Comparison of ENCODE assay signal across 8 cellular contexts in the genomic region with DNA sequence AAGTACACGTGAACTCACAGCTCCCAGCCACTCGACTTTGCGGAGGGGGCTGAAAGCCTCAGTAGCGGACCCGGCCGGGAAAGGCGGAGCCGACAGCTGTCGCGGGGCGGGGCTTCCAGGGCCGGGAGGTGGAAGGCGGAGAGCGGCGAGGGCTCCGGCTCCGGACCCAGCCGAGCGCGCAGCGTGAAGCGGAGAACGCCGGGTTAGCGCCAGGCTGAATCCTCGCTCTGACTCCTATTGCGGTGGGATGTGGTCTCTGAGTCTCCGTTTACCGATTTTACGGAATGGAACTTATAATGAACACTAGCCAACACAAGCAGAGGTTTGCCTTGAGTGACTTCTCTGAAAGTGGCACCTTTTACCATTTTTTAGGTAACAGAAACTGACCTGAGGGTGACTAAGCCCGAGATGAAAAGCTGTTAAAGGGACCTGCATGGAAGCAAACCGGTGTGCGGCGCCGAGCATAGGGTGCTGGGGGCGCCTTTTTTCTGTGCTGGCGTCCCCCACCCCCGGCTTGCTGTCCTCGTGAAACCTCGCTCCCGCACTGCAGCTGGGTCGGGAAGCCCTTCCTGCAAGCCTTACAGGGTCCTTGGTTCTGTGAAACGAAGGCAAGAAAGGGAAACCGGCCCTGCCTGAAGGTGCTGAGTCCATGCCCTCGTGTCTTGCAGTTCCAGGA.
DNase-seq lines count a peak whose midpoint lies in the region; ATAC-seq, FAIRE-seq and TF ChIP-seq lines count a peak whose summit lies in the region.

No MANE protein-coding gene starts in this region.

- no peak for FAIRE-seq in endothelial cell of umbilical vein (lab: Jason Lieb, UNC)

- H2AFZ ChIP-seq in endothelial cell of umbilical vein (ENCODE audit: low read depth, low read length) = peak overlapping the region; percentile 53

- in situ Hi-C loops in transverse colon (cut with MboI; ENCODE audit: low pct_ligation_motif_present in 1 of 4, low pct_unique_long_range_greater_than_20kb in 1 of 4, low sequenced_read_pairs in 3 of 4) = no loop called here

- H3K36me3 ChIP-seq in SJSA1 (no peaks in the 10 kb centered on the region), endothelial cell of umbilical vein (ENCODE audit: control insufficient read depth in 2 of 2, extremely low read depth in 1 of 2, insufficient read depth in 2 of 2, low read length in 2 of 2) (no peaks in the 10 kb centered on the region), mucosa of rectum (ENCODE audit: control insufficient read depth in 2 of 2, insufficient read depth in 2 of 2, low read length in 2 of 2) (no peaks in the 10 kb centered on the region), transverse colon (no peaks in the 10 kb centered on the region)

- TF ChIP-seq EP300 in transverse colon (IDR thresholded peaks at IDR 0.05; ENCODE audit: low read depth) = no peak

- no peaks in the 10 kb centered on the region for H3K79me2 ChIP-seq in endothelial cell of umbilical vein (ENCODE audit: control insufficient read depth, insufficient read depth, low read length)

- dilution Hi-C loops in endothelial cell of umbilical vein (cut with MboI; ENCODE audit: extremely low pct_ligation_motif_present, low sequenced_read_pairs) = no loop called here

- WGBS in transverse colon (ENCODE audit: low coverage in 1 of 2), 2 donors = 3 to 5% methylated on average over 12 to 30 of the region's 45 CpGs

- peak; percentile 78 for DNase-seq in 8988T
- peak; percentile 34 to 63 for DNase-seq in SJSA1 (ENCODE audit: low read depth in 1 of 2, low spot score in 2 of 2)
- peak; percentile 13 for DNase-seq in endothelial cell of umbilical vein (ENCODE audit: low read depth, low spot score)
- DNase-seq in transverse colon = peak; percentile 29
- no peak for DNase-seq in Kasumi-1 (lab: John Stamatoyannopoulos, UW)

- H3K9ac ChIP-seq in endothelial cell of umbilical vein (replicated peaks; ENCODE audit: extremely low read depth, insufficient read depth, low read length) (no peak overlapping the region), mucosa of rectum (ENCODE audit: low read depth in 1 of 2, low read length in 2 of 2) (no peak overlapping the region)

- peak; percentile 66 for ATAC-seq in GM19395 (IDR thresholded peaks at IDR 0.05; ENCODE audit: unreplicated experiment)
- no peak for ATAC-seq in HG03571 (IDR thresholded peaks at IDR 0.05; ENCODE audit: unreplicated experiment)

- no peaks in the 10 kb centered on the region for H4K20me1 ChIP-seq in endothelial cell of umbilical vein (replicated peaks; ENCODE audit: control insufficient read depth, extremely low read depth, insufficient read depth, low read length)

- TF ChIP-seq POLR2A in endothelial cell of umbilical vein (IDR thresholded peaks at IDR 0.05; ENCODE audit: low read depth, low read length) (no peak), transverse colon (IDR thresholded peaks at IDR 0.05) (no peak)

- peak overlapping the region; percentile 30 for H3K4me3 ChIP-seq in SJSA1
- H3K4me3 ChIP-seq in endothelial cell of umbilical vein (replicated peaks in 1 of 3; ENCODE audit: insufficient read depth in 1 of 3, low read depth in 1 of 3, low read length in 3 of 3) = no peak overlapping the region
- peak overlapping the region; percentile 48 to 63 for H3K4me3 ChIP-seq in mucosa of rectum (ENCODE audit: low read length in 2 of 2)
- peak overlapping the region; percentile 16 to 41 (median 23) for H3K4me3 ChIP-seq in transverse colon

- H3K9me3 ChIP-seq in SJSA1 (replicated peaks) (no peaks in the 10 kb centered on the region), endothelial cell of umbilical vein (replicated peaks; ENCODE audit: control insufficient read depth, insufficient read depth, low read length) (no peaks in the 10 kb centered on the region), mucosa of rectum (ENCODE audit: control insufficient read depth in 2 of 2, low read length in 2 of 2) (no peaks in the 10 kb centered on the region), transverse colon (no peaks in the 10 kb centered on the region)

- peak overlapping the region; percentile 43 for H3K4me2 ChIP-seq in endothelial cell of umbilical vein (ENCODE audit: insufficient read depth, low read length)

- H3K27ac ChIP-seq in SJSA1 (no peak overlapping the region), endothelial cell of umbilical vein (ENCODE audit: insufficient read depth, low read depth, low read length) (no peak overlapping the region), mucosa of rectum (ENCODE audit: low read depth in 2 of 2, low read length in 2 of 2) (no peak overlapping the region), transverse colon (no peak overlapping the region)

- POLR2A ChIA-PET in endothelial cell of umbilical vein (lab: Charles Lee) = no interaction called here

- intact Hi-C loops in endothelial cell of umbilical vein (cut with micrococcal nuclease) = no loop called here
- intact Hi-C loops in transverse colon (cut with DNase I; ENCODE audit: low total_unique reads) = no loop called here

- CTCF ChIA-PET in endothelial cell of umbilical vein (lab: Charles Lee) = interaction anchor here (0.7 kb wide), 1 partner anchor 728 kb away, joined by 3 read pairs; no protein-coding TSS in a partner anchor

- no TSS peak for BruUV-seq in endothelial cell of umbilical vein (replicated peaks; lab: Mats Ljungman, UMichigan)

- H3K9me1 ChIP-seq in endothelial cell of umbilical vein (replicated peaks; ENCODE audit: control insufficient read depth, extremely low read depth, insufficient read depth, low read length) = no peaks in the 10 kb centered on the region

- TF ChIP-seq CTCF in endothelial cell of umbilical vein (IDR thresholded peaks at IDR 0.05; ENCODE audit: extremely low read depth in 1 of 2, insufficient read depth in 1 of 2, low read depth in 1 of 2, low read length in 2 of 2) (no peak), transverse colon (IDR thresholded peaks at IDR 0.05) (no peak)

- H3K27me3 ChIP-seq in SJSA1 (replicated peaks) = peaks cover 19% of the 10 kb centered on the region
- H3K27me3 ChIP-seq in endothelial cell of umbilical vein (ENCODE audit: control insufficient read depth in 2 of 2, insufficient read depth in 2 of 2, low read length in 2 of 2) = peaks cover 1 to 7% of the 10 kb centered on the region in 2 experiments
- H3K27me3 ChIP-seq in mucosa of rectum (ENCODE audit: control insufficient read depth in 2 of 2, insufficient read depth in 2 of 2, low read length in 2 of 2) = peaks cover 13 to 23% of the 10 kb centered on the region in 2 donors
- peaks cover 57% of the 10 kb centered on the region for H3K27me3 ChIP-seq in transverse colon

- H3K4me1 ChIP-seq in SJSA1 (replicated peaks) (peaks cover 3% of the 10 kb centered on the region; the same call in 1 of the 2 replicates), endothelial cell of umbilical vein (ENCODE audit: control insufficient read depth, extremely low read depth, insufficient read depth, low read length) (no peaks in the 10 kb centered on the region), mucosa of rectum (ENCODE audit: control insufficient read depth in 2 of 2, insufficient read depth in 2 of 2, low read length in 2 of 2) (peaks cover 0 to 7% of the 10 kb centered on the region in 2 donors), transverse colon (peaks cover 6 to 10% (median 8%) of the 10 kb centered on the region in 4 donors)

TF ChIP-seq in endothelial cell of umbilical vein, 7 proteins besides CTCF, POLR2A, EP300 and RAD21:
- TF ChIP-seq MYC (IDR thresholded peaks at IDR 0.05; ENCODE audit: low read depth, low read length) = no peak
- no peak for TF ChIP-seq POLR2AphosphoS5 (IDR thresholded peaks at IDR 0.05; ENCODE audit: insufficient read depth, low read depth, low read length)
- no peak for TF ChIP-seq GATA2 (IDR thresholded peaks at IDR 0.05; ENCODE audit: insufficient read depth, insufficient read length, low read depth, low read length)
- TF ChIP-seq, protein P1, sequence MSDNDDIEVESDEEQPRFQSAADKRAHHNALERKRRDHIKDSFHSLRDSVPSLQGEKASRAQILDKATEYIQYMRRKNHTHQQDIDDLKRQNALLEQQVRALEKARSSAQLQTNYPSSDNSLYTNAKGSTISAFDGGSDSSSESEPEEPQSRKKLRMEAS (IDR thresholded peaks at IDR 0.05; ENCODE audit: insufficient read depth, insufficient read length) = no peak
- no peak for TF ChIP-seq EZH2 (IDR thresholded peaks at IDR 0.05; ENCODE audit: borderline replicate concordance, low read depth, low read length, severe bottlenecking)
- no peak for TF ChIP-seq JUN (IDR thresholded peaks at IDR 0.05; ENCODE audit: borderline replicate concordance, insufficient read depth, insufficient read length, low read depth)

Comparison
In these comparisons a context has a peak if more than half of its experiments do, and no peak if none do; other contexts are left out.
1. DNase-seq: peak in 8988T (single experiment), SJSA1 (2 of 2), endothelial cell of umbilical vein (single experiment) and transverse colon (single experiment); none in Kasumi-1 (0 of 2).
2. H3K4me3 ChIP-seq: peak in SJSA1 (single experiment), mucosa of rectum (2 of 2) and transverse colon (4 of 4); none in endothelial cell of umbilical vein (0 of 3).